24 cellular contexts compared by ENCODE assay signal in the genomic region with DNA sequence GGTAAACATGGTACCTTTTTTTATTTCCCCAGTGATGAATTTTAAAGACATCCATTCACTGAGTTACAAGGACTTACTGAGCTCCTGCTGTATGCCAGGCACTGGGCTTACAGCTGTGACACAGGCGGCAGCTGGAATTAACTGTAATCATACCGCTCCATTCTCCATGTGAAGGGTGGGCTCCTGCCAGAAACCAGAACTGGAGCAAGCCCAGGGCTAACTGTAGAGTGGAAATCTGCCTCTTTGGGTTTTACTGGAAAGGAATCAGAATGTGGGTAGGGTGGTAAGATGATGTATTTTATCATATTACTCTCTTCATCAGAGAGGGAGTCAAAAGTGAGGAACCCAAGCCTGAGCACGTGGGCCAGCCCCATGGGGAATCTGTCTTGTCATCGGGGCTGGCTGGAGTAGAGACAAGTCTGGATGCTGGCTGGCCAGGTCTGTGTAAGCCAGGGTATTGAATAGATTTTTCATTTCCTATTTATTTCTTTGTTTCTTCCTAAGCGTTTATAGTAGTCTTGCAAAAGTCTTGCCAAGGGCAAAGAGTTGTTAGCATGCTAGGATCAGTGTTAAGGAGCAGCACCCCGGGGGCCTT. TPM values are rescaled to one million over a fixed set of nuclear protein-coding genes. Genes with fewer than 3 reads are reported as not detected.
DNase-seq lines count a peak whose midpoint lies in the region; ATAC-seq and TF ChIP-seq lines count a peak whose summit lies in the region.
"Had no signal": no experiment of that assay in that cellular context is flagged by ENCODE, and none has a peak within 500 bp of the region (broad histone marks: within the 10 kb centered on the region; RNA-seq: fewer than 3 reads in every experiment).

No MANE protein-coding gene starts in this region.

- POLR2A ChIA-PET in Caco-2 (lab: Charles Lee): no interaction called here

- no peak for TF ChIP-seq POLR2A in gastroesophageal sphincter (IDR thresholded peaks at IDR 0.05)

- ATAC-seq in gastroesophageal sphincter: peak; percentile 48
- peak; percentile 69 to 79 (median 74) for ATAC-seq in psoas muscle
- no peak for ATAC-seq in HG02642 (IDR thresholded peaks at IDR 0.05; ENCODE audit: poor library complexity, unreplicated experiment)
- no peak for ATAC-seq in GM21423 (IDR thresholded peaks at IDR 0.05; ENCODE audit: unreplicated experiment)
- ATAC-seq: K562 had no signal

- BruUV-seq in Caco-2 (replicated peaks; lab: Mats Ljungman, UMichigan): no TSS peak

- intact Hi-C loops in Caco-2 (cut with micrococcal nuclease; ENCODE audit: unreplicated experiment) (no loop called here), psoas muscle (cut with DNase I) (loop anchor here in 1 of 2 donors (5.0 kb wide), 1 partner anchor 39 kb away; no protein-coding TSS in a partner anchor)

- H3K27ac ChIP-seq in SJCRH30: peak overlapping the region; percentile 86; the same call in 1 of the 2 replicates
- no peak overlapping the region for H3K27ac ChIP-seq in gastroesophageal sphincter
- H3K27ac ChIP-seq in psoas muscle: peak overlapping the region; percentile 71
- H3K27ac ChIP-seq: adrenal gland had no signal

- H3K36me3 Mint-ChIP-seq in Caco-2 (ENCODE audit: insufficient read depth, unreplicated experiment): peaks cover 4% of the 10 kb centered on the region
- H3K36me3 Mint-ChIP-seq: CD4-positive, alpha-beta memory T cell had no signal

- H3K4me1 Mint-ChIP-seq in Caco-2 (ENCODE audit: low read depth, unreplicated experiment): peaks cover 14% of the 10 kb centered on the region

- no peaks in the 10 kb centered on the region for H3K9me3 ChIP-seq in Caco-2
- H3K9me3 ChIP-seq in SJCRH30 (replicated peaks): no peaks in the 10 kb centered on the region; the same call in 1 of the 2 replicates
- no peaks in the 10 kb centered on the region for H3K9me3 ChIP-seq in gastroesophageal sphincter
- no peaks in the 10 kb centered on the region for H3K9me3 ChIP-seq in psoas muscle
- H3K9me3 ChIP-seq: adrenal gland had no signal

- H3K4me3 ChIP-seq in Caco-2 (ENCODE audit: low read depth, low read length): no peak overlapping the region
- no peak overlapping the region for H3K4me3 ChIP-seq in SJCRH30
- no peak overlapping the region for H3K4me3 ChIP-seq in gastroesophageal sphincter
- H3K4me3 ChIP-seq in psoas muscle: peak overlapping the region; percentile 16
- H3K4me3 ChIP-seq: adrenal gland, K562 had no signal

- no peaks in the 10 kb centered on the region for H3K27me3 Mint-ChIP-seq in Caco-2 (ENCODE audit: insufficient read depth, unreplicated experiment)
- H3K27me3 Mint-ChIP-seq: memory B cell had no signal

- TF ChIP-seq EP300 in gastroesophageal sphincter (IDR thresholded peaks at IDR 0.05): no peak

- WGBS in gastroesophageal sphincter (ENCODE audit: low coverage in 1 of 2), 2 donors: 64 to 73% methylated on average over 2 to 4 of the region's 6 CpGs
- WGBS in psoas muscle, 3 donors: 26 to 43% (median 31%) methylated on average over 6 of the region's 6 CpGs

- DNase-seq in Caco-2: no peak
- peak in 1 of 2 experiments; percentile 26 for DNase-seq in SJCRH30
- peak; percentile 30 to 62 for DNase-seq in psoas muscle
- DNase-seq in SIG-M5 treated with dmso at 0.1 percent for 504 hours (lab: John Stamatoyannopoulos, UW; ENCODE audit: unreplicated experiment): no peak
- DNase-seq: activated CD4-positive, alpha-beta T cell treated with anti-CD3 and anti-CD28 coated beads for 1 hour; activated gamma-delta T cell; adrenal gland; CD4-positive, alpha-beta memory T cell; DMS79; endodermal cell; head of caudate nucleus; kidney glomerular epithelial cell; NCI-H1436; NCI-H2107; NCI-H82; retina; SIG-M5; stimulated activated CD4-positive, alpha-beta T cell treated with anti-CD3 and anti-CD28 coated beads, Interleukin-4, amount 100 ng/mL, for 4 hours; stimulated activated naive CD4-positive, alpha-beta T cell treated with Interleukin-2 at 50 U/mL for 16 hours had no signal

- no peaks in the 10 kb centered on the region for H3K36me3 ChIP-seq in Caco-2 (ENCODE audit: control insufficient read depth, insufficient read depth, low read length)
- no peaks in the 10 kb centered on the region for H3K36me3 ChIP-seq in SJCRH30
- H3K36me3 ChIP-seq in gastroesophageal sphincter: no peaks in the 10 kb centered on the region
- peaks cover 0 to 4% of the 10 kb centered on the region in 2 donors for H3K36me3 ChIP-seq in psoas muscle (ENCODE audit: insufficient read depth in 1 of 2, low read depth in 1 of 2)
- H3K36me3 ChIP-seq: adrenal gland had no signal

- TF ChIP-seq CTCF in Caco-2 (IDR thresholded peaks at IDR 0.05; ENCODE audit: insufficient read depth in 1 of 2, low read depth in 1 of 2, low read length in 1 of 2, severe bottlenecking in 1 of 2, unreplicated experiment in 1 of 2) (no peak), gastroesophageal sphincter (IDR thresholded peaks at IDR 0.05) (no peak), psoas muscle (IDR thresholded peaks at IDR 0.05) (no peak)

- CTCF ChIA-PET in Caco-2 (lab: Charles Lee): no interaction called here

- H3K27ac Mint-ChIP-seq in Caco-2 (ENCODE audit: unreplicated experiment): peak overlapping the region; percentile 59
- H3K27ac Mint-ChIP-seq: CD4-positive, alpha-beta memory T cell; endodermal cell; memory B cell had no signal

- H3K9me3 Mint-ChIP-seq in Caco-2 (ENCODE audit: unreplicated experiment): no peaks in the 10 kb centered on the region
- H3K9me3 Mint-ChIP-seq: CD4-positive, alpha-beta memory T cell; memory B cell had no signal

- H3K4me3 Mint-ChIP-seq in Caco-2 (ENCODE audit: unreplicated experiment): no peak overlapping the region
- H3K4me3 Mint-ChIP-seq: CD4-positive, alpha-beta memory T cell; endodermal cell; memory B cell had no signal

- H3K27me3 ChIP-seq in Caco-2 (replicated peaks; ENCODE audit: control insufficient read depth, insufficient read depth, low read length): no peaks in the 10 kb centered on the region
- H3K27me3 ChIP-seq in SJCRH30: no peaks in the 10 kb centered on the region
- H3K27me3 ChIP-seq in gastroesophageal sphincter: no peaks in the 10 kb centered on the region
- no peaks in the 10 kb centered on the region for H3K27me3 ChIP-seq in psoas muscle (ENCODE audit: insufficient read depth in 3 of 3, low read length in 2 of 3)
- H3K27me3 ChIP-seq: adrenal gland had no signal

- H3K4me1 ChIP-seq in Caco-2: peaks cover 19% of the 10 kb centered on the region; the same call in 1 of the 2 replicates
- H3K4me1 ChIP-seq in SJCRH30: peaks cover 29% of the 10 kb centered on the region
- peaks cover 0 to 31% (median 4%) of the 10 kb centered on the region in 3 donors for H3K4me1 ChIP-seq in gastroesophageal sphincter
- peaks cover 30% of the 10 kb centered on the region for H3K4me1 ChIP-seq in psoas muscle

RNA-seq across cellular contexts. Expression of a gene that starts 21.5 kb away (rescaled TPM):
- total RNA-seq in Caco-2 (2022) (3.4 and 6.4 TPM in 2 replicates), gastroesophageal sphincter (10 to 100 TPM; 19.0 to 29.6 (median 25.2) TPM), psoas muscle (10 to 100 TPM; 46.5 to 72.2 (median 55.8) TPM)
- 31.8 and 37.0 TPM in 2 replicates for total RNA-seq in SJCRH30 (2014; rRNA removed; shearing (Covaris generic))
- polyA plus RNA-seq in psoas muscle: 10 to 100 TPM; 11.9 to 26.4 (median 21.3) TPM

Comparison
In these comparisons a context has a peak if more than half of its experiments do, and no peak if none do; other contexts are left out.
1. DNase-seq: peak in psoas muscle (2 of 2); none in Caco-2 (0 of 2) and SIG-M5 treated with dmso at 0.1 percent for 504 hours (single experiment).
2. H3K27ac ChIP-seq: peak in SJCRH30 (single experiment) and psoas muscle (single experiment); none in gastroesophageal sphincter (0 of 4).
3. ATAC-seq: peak in gastroesophageal sphincter (single experiment) and psoas muscle (4 of 4); none in HG02642 (single experiment) and GM21423 (single experiment).